Comparison of ENCODE assay signal across 10 cellular contexts in the genomic region with DNA sequence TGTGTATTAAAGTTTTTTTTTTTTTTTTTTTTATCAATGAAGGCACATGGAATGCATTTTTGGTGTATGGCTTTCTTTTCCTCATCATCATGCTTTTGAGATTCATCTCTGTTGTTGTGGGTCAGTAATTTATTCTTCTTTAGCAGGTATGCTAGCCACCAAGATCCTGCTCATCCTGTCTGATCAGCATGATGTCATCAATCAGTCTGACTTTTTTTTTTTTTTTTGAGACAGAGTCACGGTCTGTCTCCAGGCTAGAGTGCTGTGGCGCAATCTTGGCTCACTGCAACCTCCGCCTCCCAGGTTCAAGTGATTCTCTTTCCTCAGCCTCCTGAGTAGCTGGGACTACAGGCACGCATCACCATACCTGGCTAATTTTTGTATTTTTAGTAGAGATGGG. TPM values are rescaled to one million over a fixed set of nuclear protein-coding genes. Genes with fewer than 3 reads are reported as not detected.
DNase-seq lines count a peak whose midpoint lies in the region; ATAC-seq, FAIRE-seq and TF ChIP-seq lines count a peak whose summit lies in the region.
"Not testable (repeated sequence)": the region's sequence is repeated elsewhere in the genome, so short reads cannot be mapped to it uniquely, and the experiment has no call there.
"Had no signal": no experiment of that assay in that cellular context is flagged by ENCODE, and none has a peak within 500 bp of the region (broad histone marks: within the 10 kb centered on the region; RNA-seq: fewer than 3 reads in every experiment).

No MANE protein-coding gene starts in this region.

- H3K9me2 ChIP-seq in SU-DHL-6 (replicated peaks; ENCODE audit: insufficient read depth, low read length), result not testable (repeated sequence)

- not testable (repeated sequence) for H3K9me3 ChIP-seq in SU-DHL-6 (ENCODE audit: insufficient read depth, low read length); astrocyte (ENCODE audit: insufficient read depth, low read depth, low read length); naive thymus-derived CD4-positive, alpha-beta T cell (ENCODE audit: control insufficient read depth in 2 of 3, low read length in 3 of 3)

- not testable (repeated sequence) for H3K36me3 ChIP-seq in SU-DHL-6 (ENCODE audit: low read length); astrocyte (ENCODE audit: insufficient read depth, low read length); naive thymus-derived CD4-positive, alpha-beta T cell (ENCODE audit: control insufficient read depth in 2 of 3, insufficient read depth in 3 of 3, low read length in 3 of 3)

- TF ChIP-seq CTCF in NB4 (IDR thresholded peaks at IDR 0.05; ENCODE audit: low read depth, low read length); SU-DHL-6 (IDR thresholded peaks at IDR 0.05; ENCODE audit: insufficient read depth, low read length, poor library complexity, severe bottlenecking); astrocyte (IDR thresholded peaks at IDR 0.05; ENCODE audit: insufficient read depth, low read depth, low read length): not testable (repeated sequence)

- not testable (repeated sequence) for H3K9ac ChIP-seq in SU-DHL-6 (ENCODE audit: low read length); astrocyte (ENCODE audit: low read length)

- DNase-seq in ELR (ENCODE audit: low read depth) (peak; percentile 64), NB4 (ENCODE audit: low read depth) (peak; percentile 40)
- DNase-seq in activated CD8-positive, alpha-beta memory T cell treated with anti-CD3 and anti-CD28 coated beads, Interleukin-2, amount 10 ng/mL, durations not matched to agents 7 days and 5 days; astrocyte (ENCODE audit: low read depth); naive thymus-derived CD4-positive, alpha-beta T cell: not testable (repeated sequence)

- CTCF ChIA-PET in activated CD8-positive, alpha-beta memory T cell treated with anti-CD3 and anti-CD28 coated beads, Interleukin-2, amount 10 ng/mL, durations not matched to agents 7 days and 5 days (lab: Charles Lee); naive thymus-derived CD4-positive, alpha-beta T cell (lab: Charles Lee): not testable (repeated sequence)

- peak overlapping the region; percentile 9 for H3K27ac Mint-ChIP-seq in activated CD8-positive, alpha-beta memory T cell treated with anti-CD3 and anti-CD28 coated beads, Interleukin-2, amount 10 ng/mL, durations not matched to agents 7 days and 5 days
- H3K27ac Mint-ChIP-seq in astrocyte (ENCODE audit: unreplicated experiment), result peak overlapping the region; percentile 72
- peak overlapping the region in 6 of 9 donors; percentile 36 to 100 (median 68) for H3K27ac Mint-ChIP-seq in naive thymus-derived CD4-positive, alpha-beta T cell

- peak overlapping the region; percentile 63 for H3K4me2 ChIP-seq in SU-DHL-6 (ENCODE audit: low read depth, low read length, poor library complexity, severe bottlenecking)
- H3K4me2 ChIP-seq in astrocyte (ENCODE audit: low read length), result not testable (repeated sequence)

- peaks cover 31% of the 10 kb centered on the region for H3K36me3 Mint-ChIP-seq in activated CD8-positive, alpha-beta memory T cell treated with anti-CD3 and anti-CD28 coated beads, Interleukin-2, amount 10 ng/mL, durations not matched to agents 7 days and 5 days
- not testable (repeated sequence) for H3K36me3 Mint-ChIP-seq in astrocyte (ENCODE audit: low read depth, unreplicated experiment)
- peaks cover 0 to 23% (median 0%) of the 10 kb centered on the region in 5 donors for H3K36me3 Mint-ChIP-seq in naive thymus-derived CD4-positive, alpha-beta T cell

- H3K4me3 ChIP-seq in NB4 (ENCODE audit: low read depth, low read length); SU-DHL-6 (ENCODE audit: insufficient read depth, low read length, poor library complexity, severe bottlenecking); astrocyte (ENCODE audit: insufficient read depth, low read depth, low read length); naive thymus-derived CD4-positive, alpha-beta T cell (ENCODE audit: low read length): not testable (repeated sequence)

- peak overlapping the region; percentile 88; the same call in 1 of the 2 replicates for H3K27ac ChIP-seq in SU-DHL-6 (ENCODE audit: low read depth, low read length)
- not testable (repeated sequence) for H3K27ac ChIP-seq in astrocyte (ENCODE audit: low read depth, low read length); naive thymus-derived CD4-positive, alpha-beta T cell (ENCODE audit: low read depth, low read length)

- H3K4me1 ChIP-seq in astrocyte (ENCODE audit: insufficient read depth, low read length), result not testable (repeated sequence)
- peaks cover 14 to 29% of the 10 kb centered on the region in 2 donors for H3K4me1 ChIP-seq in naive thymus-derived CD4-positive, alpha-beta T cell (ENCODE audit: control insufficient read depth in 2 of 2, insufficient read depth in 2 of 2, low read length in 2 of 2)

- H3K27me3 ChIP-seq in SU-DHL-6 (ENCODE audit: low read length); astrocyte (ENCODE audit: insufficient read depth, low read length); naive thymus-derived CD4-positive, alpha-beta T cell (ENCODE audit: control insufficient read depth in 2 of 2, insufficient read depth in 2 of 2, low read length in 2 of 2): not testable (repeated sequence)

- H3K27me3 Mint-ChIP-seq in activated CD8-positive, alpha-beta memory T cell treated with anti-CD3 and anti-CD28 coated beads, Interleukin-2, amount 10 ng/mL, durations not matched to agents 7 days and 5 days; astrocyte (ENCODE audit: low read depth, unreplicated experiment); naive thymus-derived CD4-positive, alpha-beta T cell: not testable (repeated sequence)

- intact Hi-C loops in naive thymus-derived CD4-positive, alpha-beta T cell (cut with micrococcal nuclease), result loop anchor here in 1 of 2 donors (10.0 kb wide), 1 partner anchor 832 kb away; a partner anchor contains a TSS

- H4K20me1 ChIP-seq in SU-DHL-6 (ENCODE audit: low read depth, low read length); astrocyte (ENCODE audit: insufficient read depth, low read length): not testable (repeated sequence)

- ATAC-seq in activated CD8-positive, alpha-beta memory T cell treated with anti-CD3 and anti-CD28 coated beads, Interleukin-2, amount 10 ng/mL, durations not matched to agents 7 days and 5 days; naive thymus-derived CD4-positive, alpha-beta T cell: not testable (repeated sequence)
- peak; percentile 84 for ATAC-seq in esophagus mucosa

- H2AFZ ChIP-seq in SU-DHL-6 (ENCODE audit: low read depth, low read length, severe bottlenecking); astrocyte (ENCODE audit: low read depth, low read length): not testable (repeated sequence)

- FAIRE-seq in astrocyte (lab: Jason Lieb, UNC), result not testable (repeated sequence)

- peaks cover 43% of the 10 kb centered on the region for H3F3A ChIP-seq in SU-DHL-6 (ENCODE audit: insufficient read depth)

- peaks cover 39% of the 10 kb centered on the region for H3K79me2 ChIP-seq in SU-DHL-6 (ENCODE audit: insufficient read depth, low read length)
- not testable (repeated sequence) for H3K79me2 ChIP-seq in astrocyte (ENCODE audit: insufficient read depth, low read length)

- not testable (repeated sequence) for H3K9me3 Mint-ChIP-seq in activated CD8-positive, alpha-beta memory T cell treated with anti-CD3 and anti-CD28 coated beads, Interleukin-2, amount 10 ng/mL, durations not matched to agents 7 days and 5 days (ENCODE audit: low read depth); astrocyte (ENCODE audit: unreplicated experiment); naive thymus-derived CD4-positive, alpha-beta T cell

- H3K4me1 Mint-ChIP-seq in activated CD8-positive, alpha-beta memory T cell treated with anti-CD3 and anti-CD28 coated beads, Interleukin-2, amount 10 ng/mL, durations not matched to agents 7 days and 5 days, result peaks cover 61% of the 10 kb centered on the region
- H3K4me1 Mint-ChIP-seq in astrocyte (ENCODE audit: low read depth, unreplicated experiment), result peaks cover 30% of the 10 kb centered on the region
- peaks cover 39 to 77% (median 65%) of the 10 kb centered on the region in 7 donors for H3K4me1 Mint-ChIP-seq in naive thymus-derived CD4-positive, alpha-beta T cell

- not testable (repeated sequence) for TF ChIP-seq POLR2A in NB4 (IDR thresholded peaks at IDR 0.05; ENCODE audit: extremely low read depth, insufficient read length)

- H3K4me3 Mint-ChIP-seq in activated CD8-positive, alpha-beta memory T cell treated with anti-CD3 and anti-CD28 coated beads, Interleukin-2, amount 10 ng/mL, durations not matched to agents 7 days and 5 days; astrocyte (ENCODE audit: unreplicated experiment): not testable (repeated sequence)
- peak overlapping the region in 1 of 10 donors; percentile 16 for H3K4me3 Mint-ChIP-seq in naive thymus-derived CD4-positive, alpha-beta T cell

- POLR2A ChIA-PET in naive thymus-derived CD4-positive, alpha-beta T cell (lab: Charles Lee), result not testable (repeated sequence)

RNA-seq across cellular contexts. Expression of a gene that starts 2.7 kb away (rescaled TPM):
- total RNA-seq in activated CD8-positive, alpha-beta memory T cell treated with anti-CD3 and anti-CD28 coated beads, Interleukin-2, amount 10 ng/mL, durations not matched to agents 7 days and 5 days, result 100 to 1,000 TPM; 132 to 142 TPM
- total RNA-seq in astrocyte, result 14.1 and 18.5 TPM in 2 replicates
- total RNA-seq in esophagus mucosa, result 0.96 TPM
- total RNA-seq in naive thymus-derived CD4-positive, alpha-beta T cell, result 100 to 1,000 TPM in 1 of 5 experiments, 10 to 100 TPM in 4; 34.5 to 120 (median 45.2) TPM
- polyA plus RNA-seq in naive thymus-derived CD4-positive, alpha-beta T cell, result 10 to 100 TPM; 11.3 to 13.0 TPM
- total RNA-seq: Caco-2, endothelial cell of umbilical vein had no signal
- polyA plus RNA-seq: endothelial cell of umbilical vein had no signal

RNA-seq across cellular contexts. Expression of a gene that starts 3.0 kb away (rescaled TPM):
- 100 to 1,000 TPM; 111 to 148 TPM for total RNA-seq in activated CD8-positive, alpha-beta memory T cell treated with anti-CD3 and anti-CD28 coated beads, Interleukin-2, amount 10 ng/mL, durations not matched to agents 7 days and 5 days
- total RNA-seq in astrocyte, result 61.7 and 69.3 TPM in 2 replicates
- total RNA-seq in esophagus mucosa, result 9.1 TPM
- total RNA-seq in naive thymus-derived CD4-positive, alpha-beta T cell, result 100 to 1,000 TPM in 4 of 5 experiments, 10 to 100 TPM in 1; 97.5 to 182 (median 117) TPM
- 100 to 1,000 TPM in 1 of 2 donors, 10 to 100 TPM in 1; 89.8 to 101 TPM for polyA plus RNA-seq in naive thymus-derived CD4-positive, alpha-beta T cell
- polyA plus RNA-seq: neural cell had no signal

Comparison
In these comparisons a context has a peak if more than half of its experiments do, and no peak if none do; other contexts are left out.
1. H3K27ac Mint-ChIP-seq: peak in every context shown above with its lines; median percentile 72 in astrocyte; 68 in naive thymus-derived CD4-positive, alpha-beta T cell; 9 in activated CD8-positive, alpha-beta memory T cell treated with anti-CD3 and anti-CD28 coated beads, Interleukin-2, amount 10 ng/mL, durations not matched to agents 7 days and 5 days.